8 cellular contexts compared by ENCODE assay signal in the genomic region with DNA sequence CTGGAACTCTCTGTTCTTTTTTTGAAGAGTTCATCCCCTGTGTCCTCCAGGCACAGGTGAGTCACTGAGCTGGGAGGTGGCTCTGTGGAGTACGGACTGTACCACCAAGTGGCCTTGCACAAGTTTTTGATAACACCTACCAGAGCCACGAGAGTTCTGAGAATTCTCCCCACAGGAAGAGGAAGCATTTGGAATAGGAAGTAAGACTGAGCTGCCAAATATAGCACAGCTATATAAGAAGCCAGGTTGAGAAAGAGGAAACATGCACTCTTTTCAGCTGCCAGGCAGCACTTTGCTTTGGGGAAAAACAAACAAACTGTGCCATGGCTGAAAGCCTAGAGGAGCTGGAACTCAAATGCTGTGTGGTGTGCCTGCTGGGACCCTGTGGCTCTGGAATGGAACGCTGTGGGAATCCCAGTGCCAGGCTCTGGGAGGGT.
A peak's percentile ranks its signal among the peaks of the same experiment; 100 is the strongest.
DNase-seq lines count a peak whose midpoint lies in the region; ATAC-seq and TF ChIP-seq lines count a peak whose summit lies in the region.

No MANE protein-coding gene starts in this region.

- H3K4me1 Mint-ChIP-seq in activated naive CD4-positive, alpha-beta T cell treated with anti-CD3 and anti-CD28 coated beads, Interleukin-2, amount 10 ng/mL, durations not matched to agents 7 days and 5 days: peaks cover 95% of the 10 kb centered on the region

- H3K27ac ChIP-seq in layer of hippocampus (ENCODE audit: low read depth, low read length) (peak overlapping the region; percentile 40), temporal lobe (ENCODE audit: low read depth, low read length) (peak overlapping the region; percentile 41)

- no peak for TF ChIP-seq CTCF in astrocyte of the spinal cord (IDR thresholded peaks at IDR 0.05; ENCODE audit: low read depth, low read length)

- no peaks in the 10 kb centered on the region for H3K9me3 Mint-ChIP-seq in activated naive CD4-positive, alpha-beta T cell treated with anti-CD3 and anti-CD28 coated beads, Interleukin-2, amount 10 ng/mL, durations not matched to agents 7 days and 5 days

- H3K36me3 Mint-ChIP-seq in activated naive CD4-positive, alpha-beta T cell treated with anti-CD3 and anti-CD28 coated beads, Interleukin-2, amount 10 ng/mL, durations not matched to agents 7 days and 5 days: peaks cover 37% of the 10 kb centered on the region

- no peaks in the 10 kb centered on the region for H3K27me3 Mint-ChIP-seq in activated naive CD4-positive, alpha-beta T cell treated with anti-CD3 and anti-CD28 coated beads, Interleukin-2, amount 10 ng/mL, durations not matched to agents 7 days and 5 days

- H3K4me3 ChIP-seq in astrocyte of the spinal cord (ENCODE audit: low read depth, low read length): no peak overlapping the region

- H3K27ac Mint-ChIP-seq in activated naive CD4-positive, alpha-beta T cell treated with anti-CD3 and anti-CD28 coated beads, Interleukin-2, amount 10 ng/mL, durations not matched to agents 7 days and 5 days: peak overlapping the region; percentile 89

- H3K27me3 ChIP-seq in layer of hippocampus (ENCODE audit: control insufficient read depth, insufficient read depth, low read length): no peaks in the 10 kb centered on the region

- CTCF ChIA-PET in activated naive CD4-positive, alpha-beta T cell treated with anti-CD3 and anti-CD28 coated beads, Interleukin-2, amount 10 ng/mL, durations not matched to agents 7 days and 5 days (lab: Charles Lee): interaction anchor here (0.8 to 5.6 kb wide), 8 partner anchors 11 to 151 kb away, joined by 3 to 40 read pairs (median 6); a partner anchor contains a TSS

- no peak for ATAC-seq in HG03457 (IDR thresholded peaks at IDR 0.05; ENCODE audit: unreplicated experiment)

- in situ Hi-C loops in astrocyte of the spinal cord (cut with HindIII; ENCODE audit: low sequenced_read_pairs): no loop called here

- DNase-seq in activated naive CD4-positive, alpha-beta T cell treated with anti-CD3 and anti-CD28 coated beads, Interleukin-2, amount 10 ng/mL, durations not matched to agents 7 days and 5 days: peak; percentile 77
- no peak for DNase-seq in activated naive CD4-positive, alpha-beta T cell treated with Interleukin-2 at 50 U/mL for 16 hours
- DNase-seq in NCI-H774 (lab: John Stamatoyannopoulos, UW) (peak; percentile 35), astrocyte of the spinal cord (ENCODE audit: low read depth, low spot score) (peak; percentile 45), GM19238 (ENCODE audit: insufficient read length, low spot score) (no peak)

- peak overlapping the region; percentile 41 for H3K4me3 Mint-ChIP-seq in activated naive CD4-positive, alpha-beta T cell treated with anti-CD3 and anti-CD28 coated beads, Interleukin-2, amount 10 ng/mL, durations not matched to agents 7 days and 5 days

Comparison
In these comparisons a context has a peak if more than half of its experiments do, and no peak if none do; other contexts are left out.
1. DNase-seq: peak in activated naive CD4-positive, alpha-beta T cell treated with anti-CD3 and anti-CD28 coated beads, Interleukin-2, amount 10 ng/mL, durations not matched to agents 7 days and 5 days (single experiment), NCI-H774 (single experiment) and astrocyte of the spinal cord (single experiment); none in activated naive CD4-positive, alpha-beta T cell treated with Interleukin-2 at 50 U/mL for 16 hours (single experiment) and GM19238 (single experiment).